In genomic region chr12:26989873-26990272, GRCh38 we compare ENCODE assay signal across 13 cellular contexts.
"Had no signal": no experiment of that assay in that cellular context is flagged by ENCODE, and none has a peak within 500 bp of the region (broad histone marks: within the 10 kb centered on the region; RNA-seq: fewer than 3 reads in every experiment).

No MANE protein-coding gene starts in this region.

- H3K27me3 ChIP-seq: esophagus squamous epithelium, gastroesophageal sphincter had no signal

- H3K4me1 Mint-ChIP-seq: immature natural killer cell had no signal

- H3K27ac ChIP-seq: esophagus squamous epithelium, gastroesophageal sphincter had no signal

- H3K27me3 Mint-ChIP-seq: effector memory CD8-positive, alpha-beta T cell; naive thymus-derived CD8-positive, alpha-beta T cell; type B pancreatic cell had no signal

- H3K9me3 ChIP-seq: esophagus squamous epithelium, gastroesophageal sphincter had no signal

- H3K9me3 Mint-ChIP-seq: effector memory CD8-positive, alpha-beta T cell; immature natural killer cell; type B pancreatic cell had no signal

- H3K4me3 ChIP-seq: esophagus squamous epithelium, gastroesophageal sphincter had no signal

- ATAC-seq: effector memory CD8-positive, alpha-beta T cell; gastroesophageal sphincter; naive thymus-derived CD8-positive, alpha-beta T cell had no signal

- H3K4me3 Mint-ChIP-seq: effector memory CD8-positive, alpha-beta T cell; immature natural killer cell; naive thymus-derived CD8-positive, alpha-beta T cell; type B pancreatic cell had no signal

- DNase-seq: cortex of kidney; effector memory CD8-positive, alpha-beta T cell; esophagus squamous epithelium; foreskin fibroblast; glutamatergic neuron; immature natural killer cell; naive thymus-derived CD8-positive, alpha-beta T cell; posterior cingulate gyrus; small intestine; stimulated activated CD4-positive, alpha-beta T cell treated with anti-CD3 and anti-CD28 coated beads, Interleukin-12 subunit alpha, Interleukin-12 subunit beta, amount 100 ng/mL, for 4 hours; stimulated activated naive CD4-positive, alpha-beta T cell treated with Interleukin-2 at 50 U/mL for 16 hours had no signal

- H3K27ac Mint-ChIP-seq: type B pancreatic cell had no signal
